ENCODE assay signal across 10 cellular contexts in genomic region chr9:125409637-125410521, GRCh38.
DNase-seq lines count a peak whose midpoint lies in the region; ATAC-seq and TF ChIP-seq lines count a peak whose summit lies in the region.
"Had no signal": no experiment of that assay in that cellular context is flagged by ENCODE, and none has a peak within 500 bp of the region (broad histone marks: within the 10 kb centered on the region; RNA-seq: fewer than 3 reads in every experiment).

No MANE protein-coding gene starts in this region.

- peak overlapping the region; percentile 59 for H3K4me3 Mint-ChIP-seq in activated naive CD8-positive, alpha-beta T cell treated with anti-CD3 and anti-CD28 coated beads for 36 hours
- H3K4me3 Mint-ChIP-seq in nephron progenitor cell: peak overlapping the region; percentile 72

- H3K4me3 ChIP-seq in upper lobe of right lung (no peak overlapping the region), foreskin fibroblast (ENCODE audit: low read depth in 1 of 2, low read length in 2 of 2) (peak overlapping the region in 1 of 2 donors; percentile 24)
- H3K4me3 ChIP-seq: adrenal gland, psoas muscle had no signal

- no peaks in the 10 kb centered on the region for H3K27me3 ChIP-seq in upper lobe of right lung
- H3K27me3 ChIP-seq: adrenal gland had no signal

- POLR2A ChIA-PET in GM10248 (lab: Yijun Ruan, JAX): interaction anchor here (1.0 kb wide), 1 partner anchor 38 kb away, joined by 3 read pairs; no protein-coding TSS in a partner anchor

- no peaks in the 10 kb centered on the region for H3K9me3 ChIP-seq in upper lobe of right lung
- H3K9me3 ChIP-seq: adrenal gland, psoas muscle had no signal

- ATAC-seq in upper lobe of right lung (no peak), HG03280 (IDR thresholded peaks at IDR 0.05; ENCODE audit: unreplicated experiment) (no peak)

- intact Hi-C loops in upper lobe of right lung (cut with DNase I): loop anchor here (10.0 kb wide), 2 partner anchors 225 to 825 kb away; no protein-coding TSS in a partner anchor

- H3K36me3 ChIP-seq in upper lobe of right lung: no peaks in the 10 kb centered on the region
- H3K36me3 ChIP-seq: adrenal gland had no signal

- CTCF ChIA-PET in GM10248 (lab: Yijun Ruan, JAX): interaction anchor here (3.1 to 4.7 kb wide), 3 partner anchors 22 to 1088 kb away, joined by 12 to 45 read pairs (median 13); no protein-coding TSS in a partner anchor

- peaks cover 25% of the 10 kb centered on the region for H3K27me3 Mint-ChIP-seq in activated naive CD8-positive, alpha-beta T cell treated with anti-CD3 and anti-CD28 coated beads for 36 hours
- H3K27me3 Mint-ChIP-seq in nephron progenitor cell (ENCODE audit: low read depth, poor library complexity): peaks cover 25% of the 10 kb centered on the region

- peak overlapping the region; percentile 5 for H3K27ac Mint-ChIP-seq in activated naive CD8-positive, alpha-beta T cell treated with anti-CD3 and anti-CD28 coated beads for 36 hours
- peak overlapping the region; percentile 57 for H3K27ac Mint-ChIP-seq in nephron progenitor cell

- H3K4me1 Mint-ChIP-seq in activated naive CD8-positive, alpha-beta T cell treated with anti-CD3 and anti-CD28 coated beads for 36 hours: peaks cover 8% of the 10 kb centered on the region
- peaks cover 28% of the 10 kb centered on the region for H3K4me1 Mint-ChIP-seq in nephron progenitor cell

- H3K4me1 ChIP-seq in upper lobe of right lung: peaks cover 4% of the 10 kb centered on the region

- H3K36me3 Mint-ChIP-seq in activated naive CD8-positive, alpha-beta T cell treated with anti-CD3 and anti-CD28 coated beads for 36 hours: peaks cover 2% of the 10 kb centered on the region
- H3K36me3 Mint-ChIP-seq in nephron progenitor cell (ENCODE audit: low read depth): no peaks in the 10 kb centered on the region

- DNase-seq in ACHN (peak; percentile 30), GM10248 (ENCODE audit: extremely low spot score) (peak; percentile 53), NCI-H524 treated with DMSO at 0.1 percent for 48 hours (lab: John Stamatoyannopoulos, UW) (peak; percentile 11), nephron progenitor cell (no peak), upper lobe of right lung (no peak), foreskin fibroblast (no peak)
- DNase-seq in activated naive CD8-positive, alpha-beta T cell treated with anti-CD3 and anti-CD28 coated beads for 36 hours: peak; percentile 60

- in situ Hi-C loops in ACHN (cut with HindIII; ENCODE audit: low pct_ligation_motif_present, low pct_unique_long_range_greater_than_20kb, low sequenced_read_pairs): no loop called here

- TF ChIP-seq CTCF in GM10248 (IDR thresholded peaks at IDR 0.05; ENCODE audit: control extremely low read depth, extremely low read depth, low read depth, missing control alignments): no peak
- TF ChIP-seq CTCF in nephron progenitor cell (IDR thresholded peaks at IDR 0.05): no peak
- no peak for TF ChIP-seq CTCF in upper lobe of right lung (IDR thresholded peaks at IDR 0.05)
- no peak for TF ChIP-seq CTCF in foreskin fibroblast (IDR thresholded peaks at IDR 0.05; ENCODE audit: low read depth, low read length)

- H3K9me3 Mint-ChIP-seq in activated naive CD8-positive, alpha-beta T cell treated with anti-CD3 and anti-CD28 coated beads for 36 hours: no peaks in the 10 kb centered on the region
- no peaks in the 10 kb centered on the region for H3K9me3 Mint-ChIP-seq in nephron progenitor cell

- H3K27ac ChIP-seq in upper lobe of right lung: no peak overlapping the region
- H3K27ac ChIP-seq: adrenal gland, psoas muscle had no signal

Comparison
In these comparisons a context has a peak if more than half of its experiments do, and no peak if none do; other contexts are left out.
1. DNase-seq: peak in ACHN (single experiment), GM10248 (single experiment), NCI-H524 treated with DMSO at 0.1 percent for 48 hours (single experiment) and activated naive CD8-positive, alpha-beta T cell treated with anti-CD3 and anti-CD28 coated beads for 36 hours (single experiment); none in nephron progenitor cell (single experiment), upper lobe of right lung (single experiment) and foreskin fibroblast (0 of 2).